Comparison of ENCODE assay signal across 8 cellular contexts in genomic region chr6:51855310-51856082, GRCh38.
DNase-seq lines count a peak whose midpoint lies in the region; ATAC-seq and TF ChIP-seq lines count a peak whose summit lies in the region.

No MANE protein-coding gene starts in this region.

- no peak overlapping the region for H3K4me2 ChIP-seq in neuronal stem cell (ENCODE audit: insufficient read depth, low read length, poor library complexity, severe bottlenecking)

- H3K14ac ChIP-seq in neuronal stem cell (ENCODE audit: low read length) = no peak overlapping the region

- H3K27ac ChIP-seq in neuronal stem cell (replicated peaks; ENCODE audit: low read length) = no peak overlapping the region

- no peak overlapping the region for H3K9ac ChIP-seq in neuronal stem cell (ENCODE audit: low read depth, low read length, poor library complexity)

- no CpG with 5 or more reads among the region's 10 CpGs for WGBS in neuronal stem cell (ENCODE audit: extremely low coverage in 2 of 2, insufficient read length in 2 of 2, insufficient replicate concordance in 1 of 2), 2 donors

- H3K9me3 ChIP-seq in neuronal stem cell (replicated peaks in 1 of 2; ENCODE audit: control insufficient read depth in 2 of 2, insufficient read depth in 1 of 2, low read depth in 1 of 2, low read length in 2 of 2) = no peaks in the 10 kb centered on the region

- no peaks in the 10 kb centered on the region for H3K36me3 ChIP-seq in neuronal stem cell (replicated peaks in 1 of 2; ENCODE audit: control insufficient read depth in 2 of 2, insufficient read depth in 2 of 2, low read length in 2 of 2)

- H4K91ac ChIP-seq in neuronal stem cell (ENCODE audit: low read depth, low read length, poor library complexity) = no peak overlapping the region

- H3K79me1 ChIP-seq in neuronal stem cell (ENCODE audit: low read depth, low read length) = no peaks in the 10 kb centered on the region

- no peak overlapping the region for H2BK12ac ChIP-seq in neuronal stem cell (ENCODE audit: low read length)

- H3K4me3 ChIP-seq in epithelial cell of esophagus (ENCODE audit: low read length) = no peak overlapping the region
- no peak overlapping the region for H3K4me3 ChIP-seq in neuronal stem cell (ENCODE audit: low read length in 2 of 2)

- no peaks in the 10 kb centered on the region for H3K4me1 ChIP-seq in neuronal stem cell (ENCODE audit: control insufficient read depth in 2 of 2, insufficient read depth in 1 of 2, low read depth in 1 of 2, low read length in 2 of 2)

- DNase-seq in NCI-H524 (lab: John Stamatoyannopoulos, UW) (peak; percentile 6 to 55), NCI-H524 treated with DMSO at 0.1 percent for 48 hours (lab: John Stamatoyannopoulos, UW) (no peak), Kasumi-1 (lab: John Stamatoyannopoulos, UW) (peak; percentile 59 to 76), RPMI8226 (peak; percentile 68), epithelial cell of esophagus (ENCODE audit: low read depth) (peak; percentile 74), neuronal stem cell (ENCODE audit: low spot score) (peak; percentile 67)

- peak; percentile 68 for TF ChIP-seq CTCF in epithelial cell of esophagus (IDR thresholded peaks at IDR 0.05; ENCODE audit: insufficient read depth, low read depth, low read length, missing control alignments)

- no peaks in the 10 kb centered on the region for H3K27me3 ChIP-seq in neuronal stem cell (ENCODE audit: control insufficient read depth in 3 of 3, insufficient read depth in 3 of 3, low read depth in 1 of 3, low read length in 3 of 3)

- no peak overlapping the region for H3K23ac ChIP-seq in neuronal stem cell (ENCODE audit: low read depth, low read length, poor library complexity)

- H2AK5ac ChIP-seq in neuronal stem cell (ENCODE audit: low read depth, low read length) = no peak overlapping the region

- H2BK5ac ChIP-seq in neuronal stem cell (ENCODE audit: low read length) = no peak overlapping the region

- H4K8ac ChIP-seq in neuronal stem cell (ENCODE audit: low read depth, low read length) = no peak overlapping the region

- H2BK120ac ChIP-seq in neuronal stem cell (ENCODE audit: low read depth, low read length) = no peak overlapping the region

- ATAC-seq in GM19452 (IDR thresholded peaks at IDR 0.05; ENCODE audit: unreplicated experiment) (peak; percentile 86), HG03108 (IDR thresholded peaks at IDR 0.05; ENCODE audit: unreplicated experiment) (no peak)

- no peak overlapping the region for H3K18ac ChIP-seq in neuronal stem cell (ENCODE audit: low read length)

- H3K4ac ChIP-seq in neuronal stem cell (ENCODE audit: low read length) = no peak overlapping the region

- no peak overlapping the region for H2AFZ ChIP-seq in neuronal stem cell (ENCODE audit: low read length)

- H2BK15ac ChIP-seq in neuronal stem cell (ENCODE audit: low read length) = no peak overlapping the region
